8 cellular contexts compared by ENCODE assay signal in genomic region chr1:81613803-81614202, GRCh38.
"Had no signal": no experiment of that assay in that cellular context is flagged by ENCODE, and none has a peak within 500 bp of the region (broad histone marks: within the 10 kb centered on the region; RNA-seq: fewer than 3 reads in every experiment).

No MANE protein-coding gene starts in this region.

- ATAC-seq: HepG2, K562 had no signal

- H3K4me1 Mint-ChIP-seq: IgD-negative memory B cell had no signal

- FAIRE-seq: HepG2, HTR-8/SVneo, K562 had no signal

- DNase-seq: IMR-90, KBM-7, KG1 had no signal

- H3K4me3 Mint-ChIP-seq: IgD-negative memory B cell had no signal

- H3K27ac ChIP-seq: HL-60 had no signal

- H3K27me3 Mint-ChIP-seq: IgD-negative memory B cell had no signal

- H3K36me3 Mint-ChIP-seq: IgD-negative memory B cell had no signal

- H3K4me3 ChIP-seq: K562 had no signal
